In the genomic region with DNA sequence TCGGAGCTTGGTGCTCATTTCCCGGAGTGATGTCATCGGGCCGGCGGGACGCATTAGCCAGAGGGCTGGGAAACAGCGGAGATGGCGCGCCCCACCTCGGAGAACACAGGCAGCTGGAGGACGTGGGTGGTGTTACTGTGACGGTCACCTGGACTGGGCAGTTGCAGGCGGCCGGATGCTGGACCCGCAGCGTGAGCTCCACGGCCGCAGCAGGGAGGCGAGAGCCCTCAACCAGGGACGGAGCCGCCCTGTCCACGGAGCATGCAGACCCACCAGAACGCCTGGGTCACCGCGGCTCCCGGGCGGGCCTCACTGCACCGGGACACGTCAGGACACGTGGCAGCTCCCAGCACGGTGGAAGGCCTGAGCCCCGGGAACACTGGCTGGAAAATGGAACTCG, we compare ENCODE assay signal across 6 cellular contexts.
DNase-seq lines count a peak whose midpoint lies in the region; ATAC-seq, FAIRE-seq and TF ChIP-seq lines count a peak whose summit lies in the region.
"Not testable (repeated sequence)": the region's sequence is repeated elsewhere in the genome, so short reads cannot be mapped to it uniquely, and the experiment has no call there.

No MANE protein-coding gene starts in this region.

- not testable (repeated sequence) for H2AFZ ChIP-seq in IMR-90 (replicated peaks; ENCODE audit: low read length, poor library complexity); PC-9; endothelial cell of umbilical vein (ENCODE audit: low read depth, low read length); trophoblast cell (ENCODE audit: insufficient read depth, low read length, poor library complexity)

- ATAC-seq in IMR-90 (ENCODE audit: low read depth) = not testable (repeated sequence)
- ATAC-seq in Right ventricle myocardium superior (ENCODE audit: poor library complexity) = peak; percentile 47

- H3K79me2 ChIP-seq in PC-9 (ENCODE audit: low read depth); endothelial cell of umbilical vein (ENCODE audit: control insufficient read depth, insufficient read depth, low read length); trophoblast cell (ENCODE audit: control insufficient read depth, insufficient read depth, low read length, poor library complexity): not testable (repeated sequence)

- H2BK120ac ChIP-seq in IMR-90 (ENCODE audit: low read depth, low read length) = peak overlapping the region; percentile 23; the same call in 1 of the 2 replicates
- H2BK120ac ChIP-seq in trophoblast cell (ENCODE audit: insufficient read depth, low read length, poor library complexity) = not testable (repeated sequence)

- DNase-seq in IMR-90; PC-9; endothelial cell of umbilical vein (ENCODE audit: low read depth, low spot score); Right ventricle myocardium superior: not testable (repeated sequence)
- DNase-seq in kidney = peak; percentile 73
- peak; percentile 70 to 76 for DNase-seq in trophoblast cell

- POLR2A ChIA-PET in IMR-90 (lab: Charles Lee; ENCODE audit: unreplicated experiment); PC-9 (lab: Charles Lee; ENCODE audit: unreplicated experiment); endothelial cell of umbilical vein (lab: Charles Lee): not testable (repeated sequence)

- in situ Hi-C loops in IMR-90 (cut with MboI; ENCODE audit: low sequenced_read_pairs) = not testable (repeated sequence)

- H3K9me2 ChIP-seq in PC-9 (ENCODE audit: insufficient read depth) = not testable (repeated sequence)

- H4K8ac ChIP-seq in IMR-90 (ENCODE audit: low read depth in 2 of 2, low read length in 2 of 2); trophoblast cell (ENCODE audit: low read depth, low read length): not testable (repeated sequence)

- H2BK15ac ChIP-seq in IMR-90 (ENCODE audit: low read depth, low read length) = peak overlapping the region; percentile 76; the same call in 1 of the 3 replicates

- CTCF ChIA-PET in IMR-90 (lab: Yijun Ruan, JAX); PC-9 (lab: Charles Lee); endothelial cell of umbilical vein (lab: Charles Lee): not testable (repeated sequence)

- peaks cover 22% of the 10 kb centered on the region for H3F3A ChIP-seq in PC-9 (ENCODE audit: insufficient read depth, low read depth)

- TF ChIP-seq CTCF in IMR-90 (conservative IDR thresholded peaks at IDR 0.05; ENCODE audit: low read depth, low read length); PC-9 (conservative IDR thresholded peaks at IDR 0.05); endothelial cell of umbilical vein (IDR thresholded peaks at IDR 0.05; ENCODE audit: extremely low read depth in 1 of 2, insufficient read depth in 1 of 2, low read depth in 1 of 2, low read length in 2 of 2); kidney (IDR thresholded peaks at IDR 0.05; ENCODE audit: borderline replicate concordance, extremely low read depth, insufficient read depth): not testable (repeated sequence)

- H3K4me2 ChIP-seq in IMR-90 (ENCODE audit: low read depth, low read length); endothelial cell of umbilical vein (ENCODE audit: insufficient read depth, low read length); trophoblast cell (ENCODE audit: low read length): not testable (repeated sequence)
- peak overlapping the region; percentile 86; the same call in 1 of the 2 replicates for H3K4me2 ChIP-seq in PC-9

- H4K20me1 ChIP-seq in IMR-90 (ENCODE audit: insufficient read depth, low read length); PC-9 (ENCODE audit: insufficient read depth); endothelial cell of umbilical vein (replicated peaks; ENCODE audit: control insufficient read depth, extremely low read depth, insufficient read depth, low read length): not testable (repeated sequence)

- 95% methylated on average over 23 of the region's 33 CpGs; no CpG with 5 or more reads in 1 of the 2 experiments for WGBS in IMR-90 (ENCODE audit: extremely low coverage in 2 of 2, insufficient read length in 1 of 2), 2 experiments
- WGBS in trophoblast cell (ENCODE audit: extremely low coverage, insufficient coverage, insufficient read length) = no CpG with 5 or more reads among the region's 33 CpGs

- H3K18ac ChIP-seq in IMR-90 (ENCODE audit: low read depth, low read length); trophoblast cell (ENCODE audit: low read length): not testable (repeated sequence)

- not testable (repeated sequence) for H3K9me3 ChIP-seq in IMR-90 (ENCODE audit: control insufficient read depth, insufficient read depth, low read length); PC-9 (ENCODE audit: insufficient read depth, low read depth); endothelial cell of umbilical vein (replicated peaks; ENCODE audit: control insufficient read depth, insufficient read depth, low read length); kidney (ENCODE audit: control insufficient read depth in 1 of 2, low read length in 2 of 2); trophoblast cell (ENCODE audit: insufficient read depth, low read depth, low read length)

- not testable (repeated sequence) for TF ChIP-seq POLR2A in IMR-90 (IDR thresholded peaks at IDR 0.05; ENCODE audit: low read depth, low read length); endothelial cell of umbilical vein (IDR thresholded peaks at IDR 0.05; ENCODE audit: low read depth, low read length)

- H3K14ac ChIP-seq in IMR-90 (replicated peaks; ENCODE audit: low read depth, low read length); trophoblast cell (ENCODE audit: low read length): not testable (repeated sequence)

- not testable (repeated sequence) for H3K4me3 ChIP-seq in IMR-90 (ENCODE audit: insufficient read depth, low read depth, low read length); PC-9; endothelial cell of umbilical vein (replicated peaks in 1 of 3; ENCODE audit: insufficient read depth in 1 of 3, low read depth in 1 of 3, low read length in 3 of 3); kidney (ENCODE audit: low read length in 2 of 2)
- H3K4me3 ChIP-seq in trophoblast cell (ENCODE audit: low read depth, low read length) = peak overlapping the region; percentile 8

- H3K36me3 ChIP-seq in IMR-90 (ENCODE audit: control insufficient read depth, insufficient read depth, low read length); PC-9 (ENCODE audit: low read depth); endothelial cell of umbilical vein (ENCODE audit: control insufficient read depth in 2 of 2, extremely low read depth in 1 of 2, insufficient read depth in 2 of 2, low read length in 2 of 2); kidney (ENCODE audit: control insufficient read depth in 1 of 2, insufficient read depth in 2 of 2, low read length in 2 of 2); trophoblast cell (ENCODE audit: control insufficient read depth in 1 of 2, insufficient read depth in 2 of 2, low read length in 2 of 2): not testable (repeated sequence)

- not testable (repeated sequence) for H3K27ac ChIP-seq in IMR-90 (ENCODE audit: insufficient read depth, low read length); PC-9; endothelial cell of umbilical vein (ENCODE audit: insufficient read depth, low read depth, low read length); kidney (ENCODE audit: low read depth in 2 of 2, low read length in 2 of 2); trophoblast cell (ENCODE audit: low read depth, low read length)

- H2BK12ac ChIP-seq in trophoblast cell (ENCODE audit: low read length) = not testable (repeated sequence)

- H2AK9ac ChIP-seq in IMR-90 (replicated peaks; ENCODE audit: low read depth, low read length, poor library complexity) = not testable (repeated sequence)

- H3K79me1 ChIP-seq in IMR-90 (ENCODE audit: low read depth in 1 of 2, low read length in 2 of 2); trophoblast cell (ENCODE audit: low read length): not testable (repeated sequence)

- H4K5ac ChIP-seq in IMR-90 (ENCODE audit: low read depth, low read length) = peak overlapping the region; percentile 90; the same call in 1 of the 2 replicates

- BruUV-seq in IMR-90 (replicated peaks; lab: Mats Ljungman, UMichigan); PC-9 (replicated peaks; lab: Mats Ljungman, UMichigan); endothelial cell of umbilical vein (replicated peaks; lab: Mats Ljungman, UMichigan): not testable (repeated sequence)

- not testable (repeated sequence) for H3K27me3 ChIP-seq in IMR-90 (ENCODE audit: control insufficient read depth, insufficient read depth, low read length); PC-9 (ENCODE audit: insufficient read depth, low read depth); endothelial cell of umbilical vein (ENCODE audit: control insufficient read depth in 2 of 2, insufficient read depth in 2 of 2, low read length in 2 of 2); trophoblast cell (ENCODE audit: insufficient read depth, low read length)

- intact Hi-C loops in IMR-90 (cut with micrococcal nuclease); PC-9 (cut with micrococcal nuclease; ENCODE audit: unreplicated experiment); endothelial cell of umbilical vein (cut with micrococcal nuclease); Right ventricle myocardium superior (cut with DNase I); kidney (cut with DNase I): not testable (repeated sequence)

- H3K56ac ChIP-seq in IMR-90 (ENCODE audit: extremely low read depth, insufficient read depth, low read length) = not testable (repeated sequence)

- TF ChIP-seq RAD21 in IMR-90 (IDR thresholded peaks at IDR 0.05; ENCODE audit: low read length) = not testable (repeated sequence)

- dilution Hi-C loops in IMR-90 (cut with HindIII; ENCODE audit: low sequenced_read_pairs, unreplicated experiment); endothelial cell of umbilical vein (cut with MboI; ENCODE audit: extremely low pct_ligation_motif_present, low sequenced_read_pairs): not testable (repeated sequence)

- H3K4me1 ChIP-seq in IMR-90 (ENCODE audit: control insufficient read depth, insufficient read depth, low read length) (peaks cover 31% of the 10 kb centered on the region), PC-9 (replicated peaks; ENCODE audit: insufficient read depth) (peaks cover 28% of the 10 kb centered on the region), endothelial cell of umbilical vein (ENCODE audit: control insufficient read depth, extremely low read depth, insufficient read depth, low read length) (peaks cover 12% of the 10 kb centered on the region), trophoblast cell (ENCODE audit: control insufficient read depth in 1 of 2, insufficient read depth in 2 of 2, low read length in 2 of 2) (peaks cover 6 to 12% of the 10 kb centered on the region in 2 experiments)
- not testable (repeated sequence) for H3K4me1 ChIP-seq in kidney (ENCODE audit: control insufficient read depth in 1 of 2, insufficient read depth in 1 of 2, low read depth in 1 of 2, low read length in 2 of 2)

- not testable (repeated sequence) for H3K9ac ChIP-seq in IMR-90 (ENCODE audit: low read depth, low read length); endothelial cell of umbilical vein (replicated peaks; ENCODE audit: extremely low read depth, insufficient read depth, low read length); kidney (ENCODE audit: low read length in 2 of 2); trophoblast cell (ENCODE audit: low read length)

- not testable (repeated sequence) for H4K12ac ChIP-seq in trophoblast cell (ENCODE audit: low read depth, low read length)

- peaks cover 13% of the 10 kb centered on the region for H3K9me1 ChIP-seq in IMR-90 (ENCODE audit: insufficient read depth, low read length)
- H3K9me1 ChIP-seq in endothelial cell of umbilical vein (replicated peaks; ENCODE audit: control insufficient read depth, extremely low read depth, insufficient read depth, low read length) = not testable (repeated sequence)

- H2AK5ac ChIP-seq in IMR-90 (ENCODE audit: low read depth, low read length) = peak overlapping the region; percentile 94
- not testable (repeated sequence) for H2AK5ac ChIP-seq in trophoblast cell (ENCODE audit: low read length)

- peak overlapping the region; percentile 64; the same call in 1 of the 2 replicates for H3K4ac ChIP-seq in IMR-90 (ENCODE audit: low read depth, low read length)
- not testable (repeated sequence) for H3K4ac ChIP-seq in trophoblast cell (ENCODE audit: low read depth, low read length)

- H3K23ac ChIP-seq in IMR-90 (ENCODE audit: low read depth, low read length); trophoblast cell (ENCODE audit: low read length): not testable (repeated sequence)

- FAIRE-seq in endothelial cell of umbilical vein (lab: Jason Lieb, UNC) = peak; percentile 47
- not testable (repeated sequence) for FAIRE-seq in kidney (lab: Jason Lieb, UNC)

- not testable (repeated sequence) for H4K91ac ChIP-seq in IMR-90 (ENCODE audit: insufficient read depth, low read depth, low read length); trophoblast cell (ENCODE audit: low read depth, low read length)

- H2BK5ac ChIP-seq in IMR-90 (ENCODE audit: low read depth, low read length, poor library complexity, severe bottlenecking); trophoblast cell (ENCODE audit: low read depth, low read length, poor library complexity): not testable (repeated sequence)

- not testable (repeated sequence) for H2BK20ac ChIP-seq in IMR-90 (ENCODE audit: low read depth, low read length)
